ENCODE assay signal across 20 cellular contexts in genomic region chr1:173117108-173117633, GRCh38.
A peak's percentile ranks its signal among the peaks of the same experiment; 100 is the strongest.
DNase-seq lines count a peak whose midpoint lies in the region; ATAC-seq, FAIRE-seq and TF ChIP-seq lines count a peak whose summit lies in the region.
"Had no signal": no experiment of that assay in that cellular context is flagged by ENCODE, and none has a peak within 500 bp of the region (broad histone marks: within the 10 kb centered on the region; RNA-seq: fewer than 3 reads in every experiment).

No MANE protein-coding gene starts in this region.

- no peak overlapping the region for H2BK15ac ChIP-seq in IMR-90 (ENCODE audit: low read depth, low read length)

- CTCF ChIA-PET in IMR-90 (lab: Yijun Ruan, JAX) (interaction anchor here (1.2 kb wide), 1 partner anchor 199 kb away, joined by 3 read pairs; no protein-coding TSS in a partner anchor), endothelial cell of umbilical vein (lab: Charles Lee) (interaction anchor here (1.0 kb wide), 1 partner anchor 85 kb away, joined by 5 read pairs; no protein-coding TSS in a partner anchor)

- in situ Hi-C loops in IMR-90 (cut with MboI; ENCODE audit: low sequenced_read_pairs) = no loop called here

- H3K27me3 Mint-ChIP-seq in stimulated activated memory B cell treated with anti-CD40 and anti-IgM and Interleukin-4, amounts not matched to agents 10 μg/mL and 1 μg/mL and 100 μg/mL, for 72 hours = no peaks in the 10 kb centered on the region

- H2AFZ ChIP-seq in IMR-90 (replicated peaks; ENCODE audit: low read length, poor library complexity) (no peak overlapping the region), endothelial cell of umbilical vein (ENCODE audit: low read depth, low read length) (peak overlapping the region; percentile 23)
- H2AFZ ChIP-seq: GM23248 had no signal

- POLR2A ChIA-PET in IMR-90 (lab: Charles Lee; ENCODE audit: unreplicated experiment) (no interaction called here), endothelial cell of umbilical vein (lab: Charles Lee) (no interaction called here)

- no peak overlapping the region for H3K27ac Mint-ChIP-seq in stimulated activated memory B cell treated with anti-CD40 and anti-IgM and Interleukin-4, amounts not matched to agents 10 μg/mL and 1 μg/mL and 100 μg/mL, for 72 hours

- dilution Hi-C loops in IMR-90 (cut with HindIII; ENCODE audit: low sequenced_read_pairs, unreplicated experiment) = no loop called here
- dilution Hi-C loops in endothelial cell of umbilical vein (cut with MboI; ENCODE audit: extremely low pct_ligation_motif_present, low sequenced_read_pairs) = no loop called here

- peaks cover 38% of the 10 kb centered on the region for H3K4me1 Mint-ChIP-seq in stimulated activated memory B cell treated with anti-CD40 and anti-IgM and Interleukin-4, amounts not matched to agents 10 μg/mL and 1 μg/mL and 100 μg/mL, for 72 hours

- ATAC-seq in Right ventricle myocardium superior (ENCODE audit: poor library complexity) (peak; percentile 39), IMR-90 (ENCODE audit: low read depth) (no peak), HG03342 (IDR thresholded peaks at IDR 0.05; ENCODE audit: unreplicated experiment) (no peak), HG02870 (IDR thresholded peaks at IDR 0.05; ENCODE audit: unreplicated experiment) (no peak)
- peak; percentile 80 for ATAC-seq in stimulated activated memory B cell treated with anti-CD40 and anti-IgM and Interleukin-4, amounts not matched to agents 10 μg/mL and 1 μg/mL and 100 μg/mL, for 72 hours
- ATAC-seq: HCT116, K562, PC-3 had no signal

- no peak for TF ChIP-seq RAD21 in IMR-90 (IDR thresholded peaks at IDR 0.05; ENCODE audit: low read length)

- H3K9me3 ChIP-seq in right atrium auricular region (no peaks in the 10 kb centered on the region), IMR-90 (ENCODE audit: control insufficient read depth, insufficient read depth, low read length) (no peaks in the 10 kb centered on the region), endothelial cell of umbilical vein (replicated peaks; ENCODE audit: control insufficient read depth, insufficient read depth, low read length) (no peaks in the 10 kb centered on the region)

- H4K20me1 ChIP-seq in IMR-90 (ENCODE audit: insufficient read depth, low read length) (no peaks in the 10 kb centered on the region), endothelial cell of umbilical vein (replicated peaks; ENCODE audit: control insufficient read depth, extremely low read depth, insufficient read depth, low read length) (no peaks in the 10 kb centered on the region)

- H3K9me3 Mint-ChIP-seq in stimulated activated memory B cell treated with anti-CD40 and anti-IgM and Interleukin-4, amounts not matched to agents 10 μg/mL and 1 μg/mL and 100 μg/mL, for 72 hours = no peaks in the 10 kb centered on the region

- no peak overlapping the region for H3K4me3 Mint-ChIP-seq in stimulated activated memory B cell treated with anti-CD40 and anti-IgM and Interleukin-4, amounts not matched to agents 10 μg/mL and 1 μg/mL and 100 μg/mL, for 72 hours

- H2AK9ac ChIP-seq in IMR-90 (replicated peaks; ENCODE audit: low read depth, low read length, poor library complexity) = no peak overlapping the region

- TF ChIP-seq POLR2A in IMR-90 (IDR thresholded peaks at IDR 0.05; ENCODE audit: low read depth, low read length) (no peak), endothelial cell of umbilical vein (IDR thresholded peaks at IDR 0.05; ENCODE audit: low read depth, low read length) (no peak)

- H3K9me1 ChIP-seq in IMR-90 (ENCODE audit: insufficient read depth, low read length) = no peaks in the 10 kb centered on the region
- H3K9me1 ChIP-seq in endothelial cell of umbilical vein (replicated peaks; ENCODE audit: control insufficient read depth, extremely low read depth, insufficient read depth, low read length) = no peaks in the 10 kb centered on the region

- no peak overlapping the region for H2AK5ac ChIP-seq in IMR-90 (ENCODE audit: low read depth, low read length)

- H2BK20ac ChIP-seq in IMR-90 (ENCODE audit: low read depth, low read length) = peak overlapping the region; percentile 9; the same call in 1 of the 2 replicates

- DNase-seq in Right ventricle myocardium superior (no peak), right atrium auricular region (ENCODE audit: low spot score) (no peak), IMR-90 (no peak), endothelial cell of umbilical vein (ENCODE audit: low read depth, low spot score) (peak; percentile 57), NAMALWA (ENCODE audit: low spot score) (no peak)
- DNase-seq: 8988T, COR-L47, GM23248, NCI-H1436, NCI-H2029, NCI-H2171 treated with DMSO at 0.1 percent for 48 hours, NCI-H748 treated with DMSO at 0.1 percent for 48 hours, PC-3 had no signal

- H3K79me2 ChIP-seq in endothelial cell of umbilical vein (ENCODE audit: control insufficient read depth, insufficient read depth, low read length) = no peaks in the 10 kb centered on the region

- peak; percentile 31 for FAIRE-seq in endothelial cell of umbilical vein (lab: Jason Lieb, UNC)
- FAIRE-seq: K562 had no signal

- no peak overlapping the region for H3K14ac ChIP-seq in IMR-90 (replicated peaks; ENCODE audit: low read depth, low read length)

- no peaks in the 10 kb centered on the region for H3K36me3 Mint-ChIP-seq in stimulated activated memory B cell treated with anti-CD40 and anti-IgM and Interleukin-4, amounts not matched to agents 10 μg/mL and 1 μg/mL and 100 μg/mL, for 72 hours

- no TSS peak for BruUV-seq in IMR-90 (replicated peaks; lab: Mats Ljungman, UMichigan)
- BruUV-seq in endothelial cell of umbilical vein (replicated peaks; lab: Mats Ljungman, UMichigan) = no TSS peak

- no peak overlapping the region for H2BK120ac ChIP-seq in IMR-90 (ENCODE audit: low read depth, low read length)

- no peak overlapping the region for H3K4me3 ChIP-seq in right atrium auricular region
- H3K4me3 ChIP-seq in IMR-90 (ENCODE audit: insufficient read depth, low read depth, low read length) = no peak overlapping the region
- no peak overlapping the region for H3K4me3 ChIP-seq in endothelial cell of umbilical vein (replicated peaks in 1 of 3; ENCODE audit: insufficient read depth in 1 of 3, low read depth in 1 of 3, low read length in 3 of 3)
- H3K4me3 ChIP-seq: GM23248, K562 had no signal

- H3K4ac ChIP-seq in IMR-90 (ENCODE audit: low read depth, low read length) = no peak overlapping the region

- peak overlapping the region in 1 of 2 experiments; percentile 58; a peak in 1 of 4 replicates for H4K8ac ChIP-seq in IMR-90 (ENCODE audit: low read depth in 2 of 2, low read length in 2 of 2)

- H3K27me3 ChIP-seq in right atrium auricular region = no peaks in the 10 kb centered on the region
- H3K27me3 ChIP-seq in IMR-90 (ENCODE audit: control insufficient read depth, insufficient read depth, low read length) = no peaks in the 10 kb centered on the region
- no peaks in the 10 kb centered on the region for H3K27me3 ChIP-seq in endothelial cell of umbilical vein (ENCODE audit: control insufficient read depth in 2 of 2, insufficient read depth in 2 of 2, low read length in 2 of 2)

- H2BK5ac ChIP-seq in IMR-90 (ENCODE audit: low read depth, low read length, poor library complexity, severe bottlenecking) = no peak overlapping the region

- no peak overlapping the region for H3K4me2 ChIP-seq in IMR-90 (ENCODE audit: low read depth, low read length)
- H3K4me2 ChIP-seq in endothelial cell of umbilical vein (ENCODE audit: insufficient read depth, low read length) = no peak overlapping the region

- no peaks in the 10 kb centered on the region for H3K79me1 ChIP-seq in IMR-90 (ENCODE audit: low read depth in 1 of 2, low read length in 2 of 2)

- WGBS in IMR-90 (ENCODE audit: extremely low coverage in 2 of 2, insufficient read length in 1 of 2), 2 experiments = no CpG with 5 or more reads among the region's 1 CpG

- H3K27ac ChIP-seq in right atrium auricular region = no peak overlapping the region
- H3K27ac ChIP-seq in IMR-90 (ENCODE audit: insufficient read depth, low read length) = no peak overlapping the region
- H3K27ac ChIP-seq in endothelial cell of umbilical vein (ENCODE audit: insufficient read depth, low read depth, low read length) = no peak overlapping the region
- H3K27ac ChIP-seq: C4-2B, GM23248, RWPE1 had no signal

- H4K91ac ChIP-seq in IMR-90 (ENCODE audit: insufficient read depth, low read depth, low read length) = no peak overlapping the region

- no peak overlapping the region for H3K23ac ChIP-seq in IMR-90 (ENCODE audit: low read depth, low read length)

- H3K18ac ChIP-seq in IMR-90 (ENCODE audit: low read depth, low read length) = peak overlapping the region; percentile 49; the same call in 1 of the 2 replicates

- H3K9ac ChIP-seq in IMR-90 (ENCODE audit: low read depth, low read length) = no peak overlapping the region
- H3K9ac ChIP-seq in endothelial cell of umbilical vein (replicated peaks; ENCODE audit: extremely low read depth, insufficient read depth, low read length) = no peak overlapping the region
- H3K9ac ChIP-seq: GM23248 had no signal

- H4K5ac ChIP-seq in IMR-90 (ENCODE audit: low read depth, low read length) = no peak overlapping the region

- H3K4me1 ChIP-seq in right atrium auricular region (peaks cover 0 to 1% of the 10 kb centered on the region in 2 donors), IMR-90 (ENCODE audit: control insufficient read depth, insufficient read depth, low read length) (no peaks in the 10 kb centered on the region; the same call in 1 of the 2 replicates), endothelial cell of umbilical vein (ENCODE audit: control insufficient read depth, extremely low read depth, insufficient read depth, low read length) (peaks cover 32% of the 10 kb centered on the region)

- intact Hi-C loops in Right ventricle myocardium superior (cut with DNase I) (no loop called here), IMR-90 (cut with micrococcal nuclease) (no loop called here), endothelial cell of umbilical vein (cut with micrococcal nuclease) (no loop called here)

- no peak overlapping the region for H3K56ac ChIP-seq in IMR-90 (ENCODE audit: extremely low read depth, insufficient read depth, low read length)

- H3K36me3 ChIP-seq in right atrium auricular region = no peaks in the 10 kb centered on the region
- no peaks in the 10 kb centered on the region for H3K36me3 ChIP-seq in IMR-90 (ENCODE audit: control insufficient read depth, insufficient read depth, low read length)
- no peaks in the 10 kb centered on the region for H3K36me3 ChIP-seq in endothelial cell of umbilical vein (ENCODE audit: control insufficient read depth in 2 of 2, extremely low read depth in 1 of 2, insufficient read depth in 2 of 2, low read length in 2 of 2)

- TF ChIP-seq CTCF in right atrium auricular region (IDR thresholded peaks at IDR 0.05) (no peak), IMR-90 (conservative IDR thresholded peaks at IDR 0.05; ENCODE audit: low read depth, low read length) (no peak), endothelial cell of umbilical vein (IDR thresholded peaks at IDR 0.05; ENCODE audit: extremely low read depth in 1 of 2, insufficient read depth in 1 of 2, low read depth in 1 of 2, low read length in 2 of 2) (no peak)

TF ChIP-seq in IMR-90, 13 proteins besides CTCF, POLR2A, EP300 and RAD21:
- TF ChIP-seq RFX5 (IDR thresholded peaks at IDR 0.05; ENCODE audit: low read depth, low read length) (no peak), SMC3 (IDR thresholded peaks at IDR 0.05; ENCODE audit: low read depth, low read length) (no peak)
TF ChIP-seq in IMR-90: peak in this region for 0.

TF ChIP-seq in endothelial cell of umbilical vein, 7 proteins besides CTCF, POLR2A, EP300 and RAD21 (continues in another document):
- no peak for TF ChIP-seq EZH2 (IDR thresholded peaks at IDR 0.05; ENCODE audit: borderline replicate concordance, low read depth, low read length, severe bottlenecking)

Comparison
In these comparisons a context has a peak if more than half of its experiments do, and no peak if none do; other contexts are left out.
1. ATAC-seq: peak in Right ventricle myocardium superior (single experiment) and stimulated activated memory B cell treated with anti-CD40 and anti-IgM and Interleukin-4, amounts not matched to agents 10 μg/mL and 1 μg/mL and 100 μg/mL, for 72 hours (single experiment); none in IMR-90 (single experiment), HG03342 (single experiment) and HG02870 (single experiment).